ENCODE assay signal across 13 cellular contexts in the genomic region with DNA sequence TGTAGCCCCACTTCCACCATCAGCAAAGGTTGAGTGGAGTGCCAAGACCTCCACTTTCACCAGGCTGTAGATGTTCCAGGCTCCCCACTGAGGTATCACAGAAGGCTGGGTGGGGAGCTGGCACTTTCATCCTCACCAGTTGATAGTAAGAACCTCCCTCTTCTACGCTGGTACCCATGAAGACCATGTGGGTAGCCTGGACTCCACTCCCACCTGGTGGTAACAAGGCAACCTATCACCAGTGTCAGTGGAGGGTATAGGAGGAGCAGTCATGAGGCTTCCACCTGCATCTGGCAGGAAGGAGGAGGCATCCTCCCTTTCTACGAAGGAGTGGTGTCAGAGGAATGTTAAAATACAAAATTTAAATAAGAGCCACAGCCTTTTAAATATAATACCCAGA. TPM values are rescaled to one million over a fixed set of nuclear protein-coding genes. Genes with fewer than 3 reads are reported as not detected.
DNase-seq lines count a peak whose midpoint lies in the region; ATAC-seq and TF ChIP-seq lines count a peak whose summit lies in the region.
"Had no signal": no experiment of that assay in that cellular context is flagged by ENCODE, and none has a peak within 500 bp of the region (broad histone marks: within the 10 kb centered on the region; RNA-seq: fewer than 3 reads in every experiment).

No MANE protein-coding gene starts in this region.

- H3K4ac ChIP-seq in trophoblast cell (ENCODE audit: low read depth, low read length) = no peak overlapping the region

- intact Hi-C loops in activated CD4-positive, alpha-beta memory T cell treated with anti-CD3 and anti-CD28 coated beads for 36 hours (cut with micrococcal nuclease) = no loop called here
- intact Hi-C loops in prostate gland (cut with DNase I) = no loop called here

- DNase-seq in activated CD4-positive, alpha-beta memory T cell treated with anti-CD3 and anti-CD28 coated beads for 36 hours = peak; percentile 10
- no peak for DNase-seq in activated CD4-positive, alpha-beta memory T cell treated with anti-CD3 and anti-CD28 coated beads, Interleukin-2, amount 10 ng/mL, durations not matched to agents 7 days and 5 days
- peak; percentile 19 to 52 for DNase-seq in trophoblast cell
- no peak for DNase-seq in prostate gland (ENCODE audit: low spot score)
- no peak for DNase-seq in T-helper 2 cell
- DNase-seq: AML-193; GOT3; NCI-H2029; stimulated activated CD4-positive, alpha-beta T cell treated with anti-CD3 and anti-CD28 coated beads, Interleukin-2, amount 100 ng/mL, for 24 hours had no signal

- H3K27ac ChIP-seq in trophoblast cell (ENCODE audit: low read depth, low read length) (no peak overlapping the region), prostate gland (no peak overlapping the region)

- ATAC-seq in HG02678 (IDR thresholded peaks at IDR 0.05; ENCODE audit: unreplicated experiment) (peak; percentile 16), SK-N-SH treated with all-trans-retinoic acid at 6 μM for 48 hours (peak; percentile 14; the same call in 1 of the 3 replicates), GM21619 (IDR thresholded peaks at IDR 0.05; ENCODE audit: unreplicated experiment) (no peak)

- H3K14ac ChIP-seq in trophoblast cell (ENCODE audit: low read length) = no peak overlapping the region

- no peak overlapping the region for H2BK120ac ChIP-seq in trophoblast cell (ENCODE audit: insufficient read depth, low read length, poor library complexity)

- peaks cover 8 to 10% of the 10 kb centered on the region in 2 experiments for H3K4me1 ChIP-seq in trophoblast cell (ENCODE audit: control insufficient read depth in 1 of 2, insufficient read depth in 2 of 2, low read length in 2 of 2)
- no peaks in the 10 kb centered on the region for H3K4me1 ChIP-seq in prostate gland (replicated peaks)

- TF ChIP-seq CTCF in prostate gland (IDR thresholded peaks at IDR 0.05) = no peak

- no peaks in the 10 kb centered on the region for H3K27me3 Mint-ChIP-seq in activated CD4-positive, alpha-beta memory T cell treated with anti-CD3 and anti-CD28 coated beads for 36 hours
- H3K27me3 Mint-ChIP-seq in activated CD4-positive, alpha-beta memory T cell treated with anti-CD3 and anti-CD28 coated beads, Interleukin-2, amount 10 ng/mL, durations not matched to agents 7 days and 5 days = no peaks in the 10 kb centered on the region

- H2BK5ac ChIP-seq in trophoblast cell (ENCODE audit: low read depth, low read length, poor library complexity) = no peak overlapping the region

- H3K9me3 Mint-ChIP-seq in activated CD4-positive, alpha-beta memory T cell treated with anti-CD3 and anti-CD28 coated beads for 36 hours = no peaks in the 10 kb centered on the region
- no peaks in the 10 kb centered on the region for H3K9me3 Mint-ChIP-seq in activated CD4-positive, alpha-beta memory T cell treated with anti-CD3 and anti-CD28 coated beads, Interleukin-2, amount 10 ng/mL, durations not matched to agents 7 days and 5 days

- no peak overlapping the region for H4K12ac ChIP-seq in trophoblast cell (ENCODE audit: low read depth, low read length)

- no peaks in the 10 kb centered on the region for H3K79me2 ChIP-seq in trophoblast cell (ENCODE audit: control insufficient read depth, insufficient read depth, low read length, poor library complexity)

- H3K36me3 Mint-ChIP-seq in activated CD4-positive, alpha-beta memory T cell treated with anti-CD3 and anti-CD28 coated beads for 36 hours = peaks cover 14% of the 10 kb centered on the region
- H3K36me3 Mint-ChIP-seq in activated CD4-positive, alpha-beta memory T cell treated with anti-CD3 and anti-CD28 coated beads, Interleukin-2, amount 10 ng/mL, durations not matched to agents 7 days and 5 days (ENCODE audit: low read depth) = peaks cover 14% of the 10 kb centered on the region

- no peak overlapping the region for H3K27ac Mint-ChIP-seq in activated CD4-positive, alpha-beta memory T cell treated with anti-CD3 and anti-CD28 coated beads for 36 hours
- no peak overlapping the region for H3K27ac Mint-ChIP-seq in activated CD4-positive, alpha-beta memory T cell treated with anti-CD3 and anti-CD28 coated beads, Interleukin-2, amount 10 ng/mL, durations not matched to agents 7 days and 5 days

- no CpG with 5 or more reads among the region's 2 CpGs for WGBS in trophoblast cell (ENCODE audit: extremely low coverage, insufficient coverage, insufficient read length)
- 75% methylated on average over 2 of the region's 2 CpGs for WGBS in prostate gland

- H3K4me3 ChIP-seq in trophoblast cell (ENCODE audit: low read depth, low read length) (no peak overlapping the region), prostate gland (no peak overlapping the region)
- H3K4me3 ChIP-seq: lung had no signal

- no peak overlapping the region for H2AFZ ChIP-seq in trophoblast cell (ENCODE audit: insufficient read depth, low read length, poor library complexity)

- H4K8ac ChIP-seq in trophoblast cell (ENCODE audit: low read depth, low read length) = no peak overlapping the region

- H3K4me3 Mint-ChIP-seq in activated CD4-positive, alpha-beta memory T cell treated with anti-CD3 and anti-CD28 coated beads for 36 hours = no peak overlapping the region
- H3K4me3 Mint-ChIP-seq in activated CD4-positive, alpha-beta memory T cell treated with anti-CD3 and anti-CD28 coated beads, Interleukin-2, amount 10 ng/mL, durations not matched to agents 7 days and 5 days = no peak overlapping the region

- H3K4me2 ChIP-seq in trophoblast cell (ENCODE audit: low read length) = no peak overlapping the region

- H3K79me1 ChIP-seq in trophoblast cell (ENCODE audit: low read length) = peaks cover 6% of the 10 kb centered on the region

- peaks cover 13% of the 10 kb centered on the region for H3K4me1 Mint-ChIP-seq in activated CD4-positive, alpha-beta memory T cell treated with anti-CD3 and anti-CD28 coated beads for 36 hours (ENCODE audit: low read depth)
- peaks cover 19% of the 10 kb centered on the region for H3K4me1 Mint-ChIP-seq in activated CD4-positive, alpha-beta memory T cell treated with anti-CD3 and anti-CD28 coated beads, Interleukin-2, amount 10 ng/mL, durations not matched to agents 7 days and 5 days

- TF ChIP-seq POLR2A in prostate gland (IDR thresholded peaks at IDR 0.05) = no peak

- H2AK5ac ChIP-seq in trophoblast cell (ENCODE audit: low read length) = no peak overlapping the region

- H2BK12ac ChIP-seq in trophoblast cell (ENCODE audit: low read length) = no peak overlapping the region

- no peak overlapping the region for H3K9ac ChIP-seq in trophoblast cell (ENCODE audit: low read length)

- CTCF ChIA-PET in activated CD4-positive, alpha-beta memory T cell treated with anti-CD3 and anti-CD28 coated beads for 36 hours (lab: Charles Lee) = no interaction called here
- CTCF ChIA-PET in activated CD4-positive, alpha-beta memory T cell treated with anti-CD3 and anti-CD28 coated beads, Interleukin-2, amount 10 ng/mL, durations not matched to agents 7 days and 5 days (lab: Charles Lee) = interaction anchor here (0.9 kb wide), 1 partner anchor 29 kb away, joined by 4 read pairs; no protein-coding TSS in a partner anchor

- H4K91ac ChIP-seq in trophoblast cell (ENCODE audit: low read depth, low read length) = no peak overlapping the region

- POLR2A ChIA-PET in activated CD4-positive, alpha-beta memory T cell treated with anti-CD3 and anti-CD28 coated beads for 36 hours (lab: Charles Lee) = no interaction called here
- POLR2A ChIA-PET in activated CD4-positive, alpha-beta memory T cell treated with anti-CD3 and anti-CD28 coated beads, Interleukin-2, amount 10 ng/mL, durations not matched to agents 7 days and 5 days (lab: Charles Lee) = no interaction called here

- H3K23ac ChIP-seq in trophoblast cell (ENCODE audit: low read length) = no peak overlapping the region

- H3K27me3 ChIP-seq in trophoblast cell (ENCODE audit: insufficient read depth, low read length) = no peaks in the 10 kb centered on the region
- no peaks in the 10 kb centered on the region for H3K27me3 ChIP-seq in prostate gland (replicated peaks; ENCODE audit: insufficient read depth)

- no peaks in the 10 kb centered on the region for H3K9me3 ChIP-seq in trophoblast cell (ENCODE audit: insufficient read depth, low read depth, low read length)
- H3K9me3 ChIP-seq in prostate gland = no peaks in the 10 kb centered on the region

- H3K36me3 ChIP-seq in trophoblast cell (ENCODE audit: control insufficient read depth in 1 of 2, insufficient read depth in 2 of 2, low read length in 2 of 2) (no peaks in the 10 kb centered on the region), prostate gland (no peaks in the 10 kb centered on the region)

- no peak overlapping the region for H3K18ac ChIP-seq in trophoblast cell (ENCODE audit: low read length)

TF ChIP-seq in SK-N-SH treated with all-trans-retinoic acid at 6 μM for 48 hours, 23 proteins besides CTCF, POLR2A, EP300 and RAD21 (continues in another document):
- TF ChIP-seq, protein P1, sequence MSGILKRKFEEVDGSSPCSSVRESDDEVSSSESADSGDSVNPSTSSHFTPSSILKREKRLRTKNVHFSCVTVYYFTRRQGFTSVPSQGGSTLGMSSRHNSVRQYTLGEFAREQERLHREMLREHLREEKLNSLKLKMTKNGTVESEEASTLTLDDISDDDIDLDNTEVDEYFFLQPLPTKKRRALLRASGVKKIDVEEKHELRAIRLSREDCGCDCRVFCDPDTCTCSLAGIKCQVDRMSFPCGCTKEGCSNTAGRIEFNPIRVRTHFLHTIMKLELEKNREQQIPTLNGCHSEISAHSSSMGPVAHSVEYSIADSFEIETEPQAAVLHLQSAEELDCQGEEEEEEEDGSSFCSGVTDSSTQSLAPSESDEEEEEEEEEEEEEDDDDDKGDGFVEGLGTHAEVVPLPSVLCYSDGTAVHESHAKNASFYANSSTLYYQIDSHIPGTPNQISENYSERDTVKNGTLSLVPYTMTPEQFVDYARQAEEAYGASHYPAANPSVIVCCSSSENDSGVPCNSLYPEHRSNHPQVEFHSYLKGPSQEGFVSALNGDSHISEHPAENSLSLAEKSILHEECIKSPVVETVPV (CRISPR knock-in tag; IDR thresholded peaks at IDR 0.05) = no peak
- TF ChIP-seq ARNTL (CRISPR knock-in tag; IDR thresholded peaks at IDR 0.05; ENCODE audit: borderline replicate concordance, low read depth) (no peak), OSR1 (CRISPR knock-in tag; IDR thresholded peaks at IDR 0.05) (no peak)

RNA-seq across cellular contexts. Expression of a gene that starts 4.4 kb away (rescaled TPM):
- 10 to 100 TPM; 37.5 to 41.5 TPM for total RNA-seq in activated CD4-positive, alpha-beta memory T cell treated with anti-CD3 and anti-CD28 coated beads for 36 hours
- 10 to 100 TPM; 23.1 to 24.8 TPM for total RNA-seq in activated CD4-positive, alpha-beta memory T cell treated with anti-CD3 and anti-CD28 coated beads, Interleukin-2, amount 10 ng/mL, durations not matched to agents 7 days and 5 days
- polyA plus RNA-seq in trophoblast cell (2013) = 91.5 and 92.1 TPM in 2 replicates
- 10 to 100 TPM; 28.2 to 47.4 TPM for total RNA-seq in prostate gland

RNA-seq across cellular contexts. Expression of a gene that starts 27.3 kb away (rescaled TPM):
- not detected for total RNA-seq in activated CD4-positive, alpha-beta memory T cell treated with anti-CD3 and anti-CD28 coated beads for 36 hours
- total RNA-seq in activated CD4-positive, alpha-beta memory T cell treated with anti-CD3 and anti-CD28 coated beads, Interleukin-2, amount 10 ng/mL, durations not matched to agents 7 days and 5 days = not detected
- 0.89 and 0.94 TPM in 2 replicates for polyA plus RNA-seq in trophoblast cell (2013)
- 1 to 10 TPM in 1 of 2 donors, under 1 TPM in 1; 0.50 to 2.6 TPM for total RNA-seq in prostate gland

Comparison
In these comparisons a context has a peak if more than half of its experiments do, and no peak if none do; other contexts are left out.
1. DNase-seq: peak in activated CD4-positive, alpha-beta memory T cell treated with anti-CD3 and anti-CD28 coated beads for 36 hours (single experiment) and trophoblast cell (2 of 2); none in activated CD4-positive, alpha-beta memory T cell treated with anti-CD3 and anti-CD28 coated beads, Interleukin-2, amount 10 ng/mL, durations not matched to agents 7 days and 5 days (single experiment), prostate gland (single experiment) and T-helper 2 cell (0 of 5).